In genomic region chr19:46927106-46927505, GRCh38 we compare ENCODE assay signal across 16 cellular contexts.
DNase-seq lines count a peak whose midpoint lies in the region; ATAC-seq and TF ChIP-seq lines count a peak whose summit lies in the region.
"Had no signal": no experiment of that assay in that cellular context is flagged by ENCODE, and none has a peak within 500 bp of the region (broad histone marks: within the 10 kb centered on the region; RNA-seq: fewer than 3 reads in every experiment).

No MANE protein-coding gene starts in this region.

- H4K20me1 ChIP-seq in OCI-LY7 (ENCODE audit: insufficient read depth, low read length) (peaks cover 35% of the 10 kb centered on the region), osteoblast (ENCODE audit: insufficient read depth, low read length) (peaks cover 14% of the 10 kb centered on the region)

- H3K27me3 Mint-ChIP-seq in CD4-positive, alpha-beta memory T cell = no peaks in the 10 kb centered on the region
- H3K27me3 Mint-ChIP-seq in CD14-positive monocyte (ENCODE audit: low read depth in 3 of 3) = no peaks in the 10 kb centered on the region
- H3K27me3 Mint-ChIP-seq: activated CD4-positive, alpha-beta memory T cell treated with anti-CD3 and anti-CD28 coated beads for 36 hours; stimulated activated naive CD8-positive, alpha-beta T cell treated with anti-CD3 and anti-CD28 coated beads, Interleukin-15, Interleukin-2, amounts not matched to agents 100 ng/mL and 50 ng/mL, for 24 hours had no signal

- no peak for TF ChIP-seq CTCF in OCI-LY7 (conservative IDR thresholded peaks at IDR 0.05; ENCODE audit: low read length)
- no peak for TF ChIP-seq CTCF in osteoblast (IDR thresholded peaks at IDR 0.05; ENCODE audit: extremely low read depth, low read depth, low read length)
- TF ChIP-seq CTCF in CD14-positive monocyte (IDR thresholded peaks at IDR 0.05) = no peak

- no peaks in the 10 kb centered on the region for H3K9me3 ChIP-seq in CD4-positive, alpha-beta memory T cell (ENCODE audit: control insufficient read depth in 1 of 2, low read length in 2 of 2)
- H3K9me3 ChIP-seq in OCI-LY7 (ENCODE audit: low read length) (no peaks in the 10 kb centered on the region), ectodermal cell (ENCODE audit: control insufficient read depth, low read length) (no peaks in the 10 kb centered on the region), osteoblast (ENCODE audit: low read depth, low read length) (no peaks in the 10 kb centered on the region)

- peaks cover 0 to 2% (median 0%) of the 10 kb centered on the region in 8 donors for H3K9me3 Mint-ChIP-seq in CD4-positive, alpha-beta memory T cell
- H3K9me3 Mint-ChIP-seq in CD14-positive monocyte = no peaks in the 10 kb centered on the region
- H3K9me3 Mint-ChIP-seq: activated CD4-positive, alpha-beta memory T cell treated with anti-CD3 and anti-CD28 coated beads for 36 hours; stimulated activated naive CD8-positive, alpha-beta T cell treated with anti-CD3 and anti-CD28 coated beads, Interleukin-15, Interleukin-2, amounts not matched to agents 100 ng/mL and 50 ng/mL, for 24 hours had no signal

- intact Hi-C loops in CD4-positive, alpha-beta memory T cell (cut with micrococcal nuclease) = no loop called here
- intact Hi-C loops in OCI-LY7 (cut with micrococcal nuclease; ENCODE audit: unreplicated experiment) (no loop called here), CD14-positive monocyte (cut with micrococcal nuclease) (no loop called here)

- H3K4me3 ChIP-seq in CD4-positive, alpha-beta memory T cell (ENCODE audit: low read length in 2 of 2) = no peak overlapping the region
- H3K4me3 ChIP-seq in OCI-LY7 (ENCODE audit: low read depth, low read length, poor library complexity, severe bottlenecking) (no peak overlapping the region), ectodermal cell (ENCODE audit: insufficient read depth, low read depth, low read length) (no peak overlapping the region), osteoblast (ENCODE audit: insufficient read depth, low read length) (no peak overlapping the region)

- peaks cover 6% of the 10 kb centered on the region for H3K36me3 ChIP-seq in CD4-positive, alpha-beta memory T cell (ENCODE audit: insufficient read depth, low read length)
- H3K36me3 ChIP-seq in OCI-LY7 (ENCODE audit: insufficient read depth, low read length) (peaks cover 25% of the 10 kb centered on the region), ectodermal cell (ENCODE audit: control insufficient read depth, insufficient read depth, low read length) (peaks cover 8% of the 10 kb centered on the region), osteoblast (ENCODE audit: insufficient read depth, low read length) (peaks cover 5% of the 10 kb centered on the region)

- no peak overlapping the region for H3K27ac ChIP-seq in CD4-positive, alpha-beta memory T cell (ENCODE audit: low read depth, low read length)
- H3K27ac ChIP-seq in OCI-LY7 (ENCODE audit: low read depth, low read length, poor library complexity, severe bottlenecking) = no peak overlapping the region
- peak overlapping the region; percentile 40 for H3K27ac ChIP-seq in ectodermal cell (ENCODE audit: insufficient read depth, low read depth, low read length, poor library complexity, severe bottlenecking)
- H3K27ac ChIP-seq in osteoblast (ENCODE audit: low read depth, low read length) = peak overlapping the region; percentile 92

- peak overlapping the region; percentile 46 for H3K4me2 ChIP-seq in OCI-LY7 (ENCODE audit: low read length)
- peak overlapping the region; percentile 0 for H3K4me2 ChIP-seq in osteoblast (ENCODE audit: insufficient read depth, low read length)

- DNase-seq in CD4-positive, alpha-beta memory T cell = no peak
- DNase-seq in OCI-LY7 (ENCODE audit: low spot score) = no peak
- DNase-seq in osteoblast (ENCODE audit: insufficient read length, low spot score, missing footprints) = no peak
- no peak for DNase-seq in CD14-positive monocyte (ENCODE audit: low spot score)
- no peak for DNase-seq in central memory CD4-positive, alpha-beta T cell
- no peak for DNase-seq in NCI-H1694 treated with DMSO at 0.1 percent for 48 hours (lab: John Stamatoyannopoulos, UW)
- DNase-seq: activated CD4-positive, alpha-beta memory T cell treated with anti-CD3 and anti-CD28 coated beads for 36 hours; activated gamma-delta T cell treated with Interleukin-2 at 50 U/mL for 16 hours; cortex of kidney; GF-D8; KBM-7; NCI-H2029 treated with DMSO at 0.1 percent for 48 hours; stimulated activated CD4-positive, alpha-beta T cell treated with anti-CD3 and anti-CD28 coated beads, Interleukin-2, amount 100 ng/mL, for 48 hours had no signal

- H3K27ac Mint-ChIP-seq in CD4-positive, alpha-beta memory T cell = peak overlapping the region in 5 of 7 donors; percentile 49 to 71 (median 60)
- peak overlapping the region in 2 of 7 donors; percentile 6 to 9 for H3K27ac Mint-ChIP-seq in CD14-positive monocyte
- H3K27ac Mint-ChIP-seq: activated CD4-positive, alpha-beta memory T cell treated with anti-CD3 and anti-CD28 coated beads for 36 hours; stimulated activated naive CD8-positive, alpha-beta T cell treated with anti-CD3 and anti-CD28 coated beads, Interleukin-15, Interleukin-2, amounts not matched to agents 100 ng/mL and 50 ng/mL, for 24 hours had no signal

- peak overlapping the region in 1 of 8 donors; percentile 4 for H3K4me3 Mint-ChIP-seq in CD4-positive, alpha-beta memory T cell
- no peak overlapping the region for H3K4me3 Mint-ChIP-seq in CD14-positive monocyte
- H3K4me3 Mint-ChIP-seq: activated CD4-positive, alpha-beta memory T cell treated with anti-CD3 and anti-CD28 coated beads for 36 hours; stimulated activated naive CD8-positive, alpha-beta T cell treated with anti-CD3 and anti-CD28 coated beads, Interleukin-15, Interleukin-2, amounts not matched to agents 100 ng/mL and 50 ng/mL, for 24 hours had no signal

- POLR2A ChIA-PET in CD4-positive, alpha-beta memory T cell (lab: Charles Lee; ENCODE audit: partially characterized antibody) = interaction anchor here (0.5 to 7.6 kb wide), 6 partner anchors 10 to 67 kb away, joined by 3 to 68 read pairs (median 4); no protein-coding TSS in a partner anchor
- POLR2A ChIA-PET in OCI-LY7 (lab: Charles Lee) = interaction anchor here (1.0 to 1.2 kb wide), 2 partner anchors 18 to 31 kb away, joined by 4 read pairs; no protein-coding TSS in a partner anchor

- H2AFZ ChIP-seq in OCI-LY7 (ENCODE audit: low read length) (no peak overlapping the region), osteoblast (ENCODE audit: low read length) (no peak overlapping the region)

- H3K79me2 ChIP-seq in OCI-LY7 (ENCODE audit: insufficient read depth, low read depth, low read length) = peaks cover 82% of the 10 kb centered on the region
- peaks cover 94% of the 10 kb centered on the region for H3K79me2 ChIP-seq in osteoblast (ENCODE audit: insufficient read depth, low read length)

- no peak for ATAC-seq in HG03097 (IDR thresholded peaks at IDR 0.05; ENCODE audit: low FRiP score, unreplicated experiment)

- H3K4me1 Mint-ChIP-seq in CD4-positive, alpha-beta memory T cell = peaks cover 55 to 80% (median 67%) of the 10 kb centered on the region in 4 donors
- peaks cover 25% of the 10 kb centered on the region for H3K4me1 Mint-ChIP-seq in CD14-positive monocyte

- CTCF ChIA-PET in CD4-positive, alpha-beta memory T cell (lab: Charles Lee; ENCODE audit: partially characterized antibody) = interaction anchor here (0.6 to 10.0 kb wide), 6 partner anchors 18 to 86 kb away, joined by 3 to 72 read pairs (median 8); no protein-coding TSS in a partner anchor
- CTCF ChIA-PET in OCI-LY7 (lab: Charles Lee; ENCODE audit: unreplicated experiment) = interaction anchor here (0.5 kb wide), 1 partner anchor 384 kb away, joined by 4 read pairs; no protein-coding TSS in a partner anchor

- BruUV-seq in OCI-LY7 (replicated peaks; lab: Mats Ljungman, UMichigan) = no TSS peak

- no peaks in the 10 kb centered on the region for H3K27me3 ChIP-seq in CD4-positive, alpha-beta memory T cell (ENCODE audit: insufficient read depth, low read length)
- H3K27me3 ChIP-seq in ectodermal cell (ENCODE audit: control insufficient read depth, insufficient read depth, low read length, poor library complexity, severe bottlenecking) = no peaks in the 10 kb centered on the region
- H3K27me3 ChIP-seq in osteoblast (ENCODE audit: insufficient read depth, low read length) = no peaks in the 10 kb centered on the region

- H3K36me3 Mint-ChIP-seq in CD4-positive, alpha-beta memory T cell = peaks cover 13 to 15% of the 10 kb centered on the region in 2 donors
- H3K36me3 Mint-ChIP-seq in CD14-positive monocyte = peaks cover 16 to 36% of the 10 kb centered on the region in 2 donors

- no peaks in the 10 kb centered on the region for H3K9me2 ChIP-seq in OCI-LY7 (ENCODE audit: insufficient read depth, low read length)

- WGBS in ectodermal cell, 2 experiments = 92 to 94% methylated on average over 6 of the region's 6 CpGs

- H3K4me1 ChIP-seq in CD4-positive, alpha-beta memory T cell (ENCODE audit: insufficient read depth, low read length) = peaks cover 64% of the 10 kb centered on the region
- peaks cover 43% of the 10 kb centered on the region for H3K4me1 ChIP-seq in OCI-LY7 (ENCODE audit: insufficient read depth, low read length, poor library complexity, severe bottlenecking)
- H3K4me1 ChIP-seq in ectodermal cell (ENCODE audit: control insufficient read depth, insufficient read depth, low read length) = peaks cover 38% of the 10 kb centered on the region
- H3K4me1 ChIP-seq in osteoblast (ENCODE audit: insufficient read depth, low read length) = peaks cover 62% of the 10 kb centered on the region

Comparison
In these comparisons a context has a peak if more than half of its experiments do, and no peak if none do; other contexts are left out.
1. H3K27ac ChIP-seq: peak in ectodermal cell (single experiment) and osteoblast (single experiment); none in CD4-positive, alpha-beta memory T cell (single experiment) and OCI-LY7 (single experiment).